In genomic region chr22:39456262-39457046, GRCh38 we compare ENCODE assay signal across 9 cellular contexts. TPM values are rescaled to one million over a fixed set of nuclear protein-coding genes. Genes with fewer than 3 reads are reported as not detected.
DNase-seq lines count a peak whose midpoint lies in the region; ATAC-seq, FAIRE-seq and TF ChIP-seq lines count a peak whose summit lies in the region.
"Had no signal": no experiment of that assay in that cellular context is flagged by ENCODE, and none has a peak within 500 bp of the region (broad histone marks: within the 10 kb centered on the region; RNA-seq: fewer than 3 reads in every experiment).

Gene MGAT3 (plus strand): TSS chr22:39457012. CDS start chr22:39487348, 30,336 bp downstream.

- TF ChIP-seq CTCF in heart right ventricle (IDR thresholded peaks at IDR 0.05) = no peak

- TF ChIP-seq POLR2A in GM12891 (IDR thresholded peaks at IDR 0.05; ENCODE audit: low read depth, low read length) = no peak

- peak within 1 kb of the TSS; percentile 51 for H3K4me3 Mint-ChIP-seq in T-helper 2 cell treated with Interferon-gamma antibody and Interleukin-4, amounts not matched to agents 5 μg/mL and 100 μg/mL, for 36 hours

- H3K27ac ChIP-seq in heart right ventricle (peak within 1 kb of the TSS; percentile 40 to 89 (median 74)), skeletal muscle tissue (ENCODE audit: low read depth, low read length) (peak within 1 kb of the TSS; percentile 66)

- no peaks in the 10 kb centered on the region for H3K4me1 Mint-ChIP-seq in T-helper 2 cell treated with Interferon-gamma antibody and Interleukin-4, amounts not matched to agents 5 μg/mL and 100 μg/mL, for 36 hours (ENCODE audit: low read depth)

- peak within 1 kb of the TSS in 1 of 3 donors; percentile 50 for H3K9ac ChIP-seq in skeletal muscle tissue (ENCODE audit: low read depth in 1 of 3, low read length in 3 of 3)

- 47 to 50% methylated on average over 67 to 70 of the region's 70 CpGs for WGBS in heart right ventricle, 2 donors

- intact Hi-C loops in heart right ventricle (cut with DNase I) = no loop called here

- H3K9me3 Mint-ChIP-seq in T-helper 2 cell treated with Interferon-gamma antibody and Interleukin-4, amounts not matched to agents 5 μg/mL and 100 μg/mL, for 36 hours = no peaks in the 10 kb centered on the region

- H3K27me3 ChIP-seq in heart right ventricle (peaks cover 0 to 36% (median 8%) of the 10 kb centered on the region in 7 donors), skeletal muscle tissue (ENCODE audit: control insufficient read depth in 3 of 3, insufficient read depth in 3 of 3, low read length in 3 of 3) (peaks cover 18 to 27% (median 22%) of the 10 kb centered on the region in 3 donors)

- no peak within 1 kb of the TSS for H3K27ac Mint-ChIP-seq in T-helper 2 cell treated with Interferon-gamma antibody and Interleukin-4, amounts not matched to agents 5 μg/mL and 100 μg/mL, for 36 hours

- DNase-seq in GM12891 (ENCODE audit: insufficient read length, low spot score) (no peak), heart right ventricle (no peak), kidney glomerular epithelial cell (lab: John Stamatoyannopoulos, UW) (no peak)
- no peak for DNase-seq in T-helper 2 cell treated with Interferon-gamma antibody and Interleukin-4, amounts not matched to agents 5 μg/mL and 100 μg/mL, for 36 hours (ENCODE audit: low spot score)

- peaks cover 7% of the 10 kb centered on the region for H3K36me3 Mint-ChIP-seq in T-helper 2 cell treated with Interferon-gamma antibody and Interleukin-4, amounts not matched to agents 5 μg/mL and 100 μg/mL, for 36 hours (ENCODE audit: low read depth)

- FAIRE-seq in GM12891 (lab: Jason Lieb, UNC) = peak; percentile 74

- peaks cover 56% of the 10 kb centered on the region for H3K27me3 Mint-ChIP-seq in T-helper 2 cell treated with Interferon-gamma antibody and Interleukin-4, amounts not matched to agents 5 μg/mL and 100 μg/mL, for 36 hours (ENCODE audit: low read depth)

- peak in 4 of 8 donors; percentile 4 to 18 (median 14) for ATAC-seq in heart right ventricle
- no peak for ATAC-seq in GM21381 (IDR thresholded peaks at IDR 0.05; ENCODE audit: unreplicated experiment)
- ATAC-seq in GM18858 (IDR thresholded peaks at IDR 0.05; ENCODE audit: unreplicated experiment) = no peak
- ATAC-seq in HG02852 (IDR thresholded peaks at IDR 0.05; ENCODE audit: unreplicated experiment) = no peak

- H3K4me3 ChIP-seq in heart right ventricle = peak within 1 kb of the TSS; percentile 19 to 70 (median 56)
- H3K4me3 ChIP-seq in skeletal muscle tissue (ENCODE audit: low read length in 3 of 3) = peak within 1 kb of the TSS in 2 of 3 donors; percentile 51 to 58

- H3K9me3 ChIP-seq in heart right ventricle = no peaks in the 10 kb centered on the region
- no peaks in the 10 kb centered on the region for H3K9me3 ChIP-seq in skeletal muscle tissue (ENCODE audit: control insufficient read depth in 3 of 3, low read length in 3 of 3)

- H3K4me1 ChIP-seq in heart right ventricle = peaks cover 2 to 37% (median 7%) of the 10 kb centered on the region in 9 donors
- H3K4me1 ChIP-seq in skeletal muscle tissue (ENCODE audit: control insufficient read depth in 3 of 3, insufficient read depth in 3 of 3, low read length in 3 of 3) = peaks cover 3 to 16% (median 12%) of the 10 kb centered on the region in 3 donors

- H3K36me3 ChIP-seq in heart right ventricle (no peaks in the 10 kb centered on the region), skeletal muscle tissue (ENCODE audit: control insufficient read depth in 3 of 3, insufficient read depth in 3 of 3, low read length in 3 of 3) (no peaks in the 10 kb centered on the region)

TF ChIP-seq in GM12891, 5 proteins besides CTCF, POLR2A, EP300 and RAD21:
- TF ChIP-seq TAF1 (IDR thresholded peaks at IDR 0.05; ENCODE audit: low read depth, low read length) (no peak), POU2F2 (IDR thresholded peaks at IDR 0.05; ENCODE audit: low read depth, low read length) (no peak), SPI1 (IDR thresholded peaks at IDR 0.05; ENCODE audit: low read depth, low read length) (no peak), POLR2AphosphoS5 (IDR thresholded peaks at IDR 0.05; ENCODE audit: low read depth, low read length) (no peak; the same call in 1 of the 2 replicates), PAX5 (IDR thresholded peaks at IDR 0.05; ENCODE audit: insufficient read depth, low read length, severe bottlenecking) (no peak)

RNA-seq across cellular contexts. Expression of gene MGAT3, which starts in this region (rescaled TPM):
- polyA plus RNA-seq in GM12891 (2012; ENCODE audit: low read depth, missing spikeins) = 16.9 TPM
- total RNA-seq in heart right ventricle (10 to 100 TPM in 1 of 10 donors, 1 to 10 TPM in 9; 1.8 to 14.0 (median 4.3) TPM), skeletal muscle tissue (2.1 TPM)
- 1 to 10 TPM; 1.8 to 2.9 TPM for polyA plus RNA-seq in heart right ventricle
- total RNA-seq: myocyte had no signal
